In the genomic region with DNA sequence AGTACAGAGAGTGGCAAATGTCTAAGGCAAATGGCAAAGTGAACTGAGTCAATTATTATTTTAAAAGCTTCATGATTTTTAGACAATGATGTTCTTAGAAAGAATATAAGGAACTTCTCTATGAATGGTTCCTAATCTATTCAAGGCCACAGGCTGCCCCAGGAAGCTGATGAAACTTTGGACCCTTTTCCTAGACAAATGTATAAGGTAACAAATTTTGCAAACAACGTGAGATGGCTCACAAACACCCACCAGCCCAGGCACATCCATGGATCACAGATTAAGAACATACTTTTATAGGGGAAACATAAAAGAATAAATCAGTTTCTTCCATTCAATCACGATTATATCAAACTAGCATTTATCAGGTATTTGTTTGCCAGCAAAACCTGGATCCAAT, we compare ENCODE assay signal across 29 cellular contexts.
"Had no signal": no experiment of that assay in that cellular context is flagged by ENCODE, and none has a peak within 500 bp of the region (broad histone marks: within the 10 kb centered on the region; RNA-seq: fewer than 3 reads in every experiment).

No MANE protein-coding gene starts in this region.

- H3K27me3 ChIP-seq: stomach, suprapubic skin, testis, thyroid gland, tibial artery, tibial nerve, transverse colon, upper lobe of left lung, upper lobe of right lung, uterus, vagina had no signal

- H3K9me3 ChIP-seq: stomach, suprapubic skin, testis, thoracic aorta, thyroid gland, tibial artery, tibial nerve, transverse colon, upper lobe of left lung, upper lobe of right lung, uterus, vagina had no signal

- H3K27ac Mint-ChIP-seq: stimulated activated effector memory CD8-positive, alpha-beta T cell treated with anti-CD3 and anti-CD28 coated beads, Interleukin-12 subunit alpha, Interleukin-12 subunit beta, amount 100 ng/mL, for 72 hours; stimulated activated memory B cell treated with anti-CD40 and anti-IgM and Interleukin-4, amounts not matched to agents 10 μg/mL and 1 μg/mL and 100 μg/mL, for 72 hours; stimulated activated naive B cell treated with anti-CD40 and anti-IgM and Interleukin-4, amounts not matched to agents 10 μg/mL and 1 μg/mL and 100 μg/mL, for 72 hours; stimulated activated naive CD8-positive, alpha-beta T cell treated with anti-CD3 and anti-CD28 coated beads, Interleukin-15, amount 100 ng/mL, for 72 hours; stimulated activated naive CD8-positive, alpha-beta T cell treated with anti-CD3 and anti-CD28 coated beads, Interleukin-15, Interleukin-2, amounts not matched to agents 100 ng/mL and 50 ng/mL, for 24 hours; type B pancreatic cell had no signal

- ATAC-seq: stimulated activated effector memory CD8-positive, alpha-beta T cell treated with anti-CD3 and anti-CD28 coated beads, Interleukin-12 subunit alpha, Interleukin-12 subunit beta, amount 100 ng/mL, for 72 hours; stimulated activated memory B cell treated with anti-CD40 and anti-IgM and Interleukin-4, amounts not matched to agents 10 μg/mL and 1 μg/mL and 100 μg/mL, for 72 hours; stimulated activated naive B cell treated with anti-CD40 and anti-IgM and Interleukin-4, amounts not matched to agents 10 μg/mL and 1 μg/mL and 100 μg/mL, for 72 hours; stimulated activated naive CD8-positive, alpha-beta T cell treated with anti-CD3 and anti-CD28 coated beads, Interleukin-15, amount 100 ng/mL, for 72 hours; stimulated activated naive CD8-positive, alpha-beta T cell treated with anti-CD3 and anti-CD28 coated beads, Interleukin-15, Interleukin-2, amounts not matched to agents 100 U/mL and 50 U/mL, for 24 hours; upper lobe of right lung had no signal

- H3K4me1 ChIP-seq: testis, thyroid gland, tibial artery, tibial nerve, transverse colon, upper lobe of right lung, uterus, vagina had no signal

- H3K4me3 Mint-ChIP-seq: stimulated activated effector memory CD8-positive, alpha-beta T cell treated with anti-CD3 and anti-CD28 coated beads, Interleukin-12 subunit alpha, Interleukin-12 subunit beta, amount 100 ng/mL, for 72 hours; stimulated activated memory B cell treated with anti-CD40 and anti-IgM and Interleukin-4, amounts not matched to agents 10 μg/mL and 1 μg/mL and 100 μg/mL, for 72 hours; stimulated activated naive B cell treated with anti-CD40 and anti-IgM and Interleukin-4, amounts not matched to agents 10 μg/mL and 1 μg/mL and 100 μg/mL, for 72 hours; stimulated activated naive CD8-positive, alpha-beta T cell treated with anti-CD3 and anti-CD28 coated beads, Interleukin-15, amount 100 ng/mL, for 72 hours; stimulated activated naive CD8-positive, alpha-beta T cell treated with anti-CD3 and anti-CD28 coated beads, Interleukin-15, Interleukin-2, amounts not matched to agents 100 ng/mL and 50 ng/mL, for 24 hours; type B pancreatic cell had no signal

- H3K27ac ChIP-seq: stomach, suprapubic skin, testis, thoracic aorta, thyroid gland, tibial artery, tibial nerve, transverse colon, upper lobe of left lung, upper lobe of right lung, uterus, vagina had no signal

- FAIRE-seq: urothelium cell line had no signal

- DNase-seq: stimulated activated CD4-positive, alpha-beta T cell treated with anti-CD3 and anti-CD28 coated beads, Interleukin-2, amount 100 ng/mL, for 48 hours; stimulated activated CD4-positive, alpha-beta T cell treated with anti-CD3 and anti-CD28 coated beads, Interleukin-4, amount 100 ng/mL, for 1 hour; stimulated activated CD4-positive, alpha-beta T cell treated with anti-CD3 and anti-CD28 coated beads, Interleukin-4, amount 100 ng/mL, for 24 hours; stimulated activated CD4-positive, alpha-beta T cell treated with anti-CD3 and anti-CD28 coated beads, Interleukin-4, amount 100 ng/mL, for 4 hours; stimulated activated CD8-positive, alpha-beta memory T cell treated with anti-CD3 and anti-CD28 coated beads, Interleukin-4, amount 100 ng/mL, for 48 hours; stimulated activated naive B cell treated with anti-CD40 and anti-IgM and Interleukin-4, amounts not matched to agents 10 μg/mL and 1 μg/mL and 100 μg/mL, for 72 hours; stimulated activated naive CD4-positive, alpha-beta T cell; stimulated activated naive CD4-positive, alpha-beta T cell treated with Interleukin-2 at 50 U/mL for 16 hours; stimulated activated naive CD8-positive, alpha-beta T cell treated with anti-CD3 and anti-CD28 coated beads, Interleukin-15, amount 100 ng/mL, for 72 hours; stimulated activated naive CD8-positive, alpha-beta T cell treated with anti-CD3 and anti-CD28 coated beads, Interleukin-15, Interleukin-2, amounts not matched to agents 100 U/mL and 50 U/mL, for 24 hours; stomach; substantia nigra; testis; thyroid gland; tibial artery; transverse colon; trophoblast cell; upper lobe of left lung; upper lobe of right lung; uterus had no signal

- H3K4me1 Mint-ChIP-seq: stimulated activated effector memory CD8-positive, alpha-beta T cell treated with anti-CD3 and anti-CD28 coated beads, Interleukin-12 subunit alpha, Interleukin-12 subunit beta, amount 100 ng/mL, for 72 hours; stimulated activated naive CD8-positive, alpha-beta T cell treated with anti-CD3 and anti-CD28 coated beads, Interleukin-15, amount 100 ng/mL, for 72 hours had no signal

- H3K36me3 Mint-ChIP-seq: stimulated activated effector memory CD8-positive, alpha-beta T cell treated with anti-CD3 and anti-CD28 coated beads, Interleukin-12 subunit alpha, Interleukin-12 subunit beta, amount 100 ng/mL, for 72 hours; stimulated activated memory B cell treated with anti-CD40 and anti-IgM and Interleukin-4, amounts not matched to agents 10 μg/mL and 1 μg/mL and 100 μg/mL, for 72 hours; stimulated activated naive B cell treated with anti-CD40 and anti-IgM and Interleukin-4, amounts not matched to agents 10 μg/mL and 1 μg/mL and 100 μg/mL, for 72 hours; type B pancreatic cell had no signal

- H3K36me3 ChIP-seq: stomach, suprapubic skin, thoracic aorta, thyroid gland, tibial artery, tibial nerve, transverse colon, upper lobe of left lung, upper lobe of right lung, uterus, vagina had no signal

- H3K27me3 Mint-ChIP-seq: stimulated activated memory B cell treated with anti-CD40 and anti-IgM and Interleukin-4, amounts not matched to agents 10 μg/mL and 1 μg/mL and 100 μg/mL, for 72 hours; stimulated activated naive B cell treated with anti-CD40 and anti-IgM and Interleukin-4, amounts not matched to agents 10 μg/mL and 1 μg/mL and 100 μg/mL, for 72 hours; stimulated activated naive CD8-positive, alpha-beta T cell treated with anti-CD3 and anti-CD28 coated beads, Interleukin-15, Interleukin-2, amounts not matched to agents 100 ng/mL and 50 ng/mL, for 24 hours; type B pancreatic cell had no signal

- H3K9me3 Mint-ChIP-seq: stimulated activated effector memory CD8-positive, alpha-beta T cell treated with anti-CD3 and anti-CD28 coated beads, Interleukin-12 subunit alpha, Interleukin-12 subunit beta, amount 100 ng/mL, for 72 hours; stimulated activated memory B cell treated with anti-CD40 and anti-IgM and Interleukin-4, amounts not matched to agents 10 μg/mL and 1 μg/mL and 100 μg/mL, for 72 hours; stimulated activated naive B cell treated with anti-CD40 and anti-IgM and Interleukin-4, amounts not matched to agents 10 μg/mL and 1 μg/mL and 100 μg/mL, for 72 hours; stimulated activated naive CD8-positive, alpha-beta T cell treated with anti-CD3 and anti-CD28 coated beads, Interleukin-15, amount 100 ng/mL, for 72 hours; stimulated activated naive CD8-positive, alpha-beta T cell treated with anti-CD3 and anti-CD28 coated beads, Interleukin-15, Interleukin-2, amounts not matched to agents 100 ng/mL and 50 ng/mL, for 24 hours; type B pancreatic cell had no signal

- H3K4me3 ChIP-seq: stomach, suprapubic skin, testis, thoracic aorta, thyroid gland, tibial artery, tibial nerve, transverse colon, upper lobe of left lung, upper lobe of right lung, uterus, vagina had no signal
